Comparison of ENCODE assay signal across 17 cellular contexts in genomic region chr1:36532810-36533401, GRCh38. TPM values are rescaled to one million over a fixed set of nuclear protein-coding genes. Genes with fewer than 3 reads are reported as not detected.
DNase-seq lines count a peak whose midpoint lies in the region.
"Had no signal": no experiment of that assay in that cellular context is flagged by ENCODE, and none has a peak within 500 bp of the region (broad histone marks: within the 10 kb centered on the region; RNA-seq: fewer than 3 reads in every experiment).

No MANE protein-coding gene starts in this region.

- peak; percentile 34 for DNase-seq in activated CD8-positive, alpha-beta memory T cell treated with anti-CD3 and anti-CD28 coated beads, Interleukin-2, amount 50 U/mL, for 48 hours
- DNase-seq in activated CD8-positive, alpha-beta memory T cell treated with anti-CD3 and anti-CD28 coated beads, Interleukin-2, amount 50 U/mL, for 4 hours, result no peak
- peak; percentile 53 for DNase-seq in mesenteric fat pad (ENCODE audit: low spot score)
- peak; percentile 3 for DNase-seq in stimulated activated CD8-positive, alpha-beta memory T cell treated with anti-CD3 and anti-CD28 coated beads, Interleukin-4, amount 100 ng/mL, for 48 hours
- DNase-seq in stimulated activated CD4-positive, alpha-beta T cell treated with anti-CD3 and anti-CD28 coated beads, Interleukin-4, amount 100 ng/mL, for 1 hour, result no peak
- no peak for DNase-seq in NCI-H524 (lab: John Stamatoyannopoulos, UW)
- no peak for DNase-seq in nucleus accumbens (lab: John Stamatoyannopoulos, UW)
- DNase-seq: AML-193; CD4-positive, alpha-beta memory T cell; DMS153; DMS79; GDM1; HCEC 1CT; HFFc6; IMR-90 had no signal

RNA-seq across cellular contexts. Expression of gene CSF3R, which starts 50.2 kb away (rescaled TPM):
- total RNA-seq in mesenteric fat pad, result 82.0 TPM
- total RNA-seq: Daoy, GM23338, HFFc6, IMR-90 had no signal

Comparison
In these comparisons a context has a peak if more than half of its experiments do, and no peak if none do; other contexts are left out.
1. DNase-seq: peak in activated CD8-positive, alpha-beta memory T cell treated with anti-CD3 and anti-CD28 coated beads, Interleukin-2, amount 50 U/mL, for 48 hours (single experiment), mesenteric fat pad (single experiment) and stimulated activated CD8-positive, alpha-beta memory T cell treated with anti-CD3 and anti-CD28 coated beads, Interleukin-4, amount 100 ng/mL, for 48 hours (single experiment); none in activated CD8-positive, alpha-beta memory T cell treated with anti-CD3 and anti-CD28 coated beads, Interleukin-2, amount 50 U/mL, for 4 hours (single experiment), stimulated activated CD4-positive, alpha-beta T cell treated with anti-CD3 and anti-CD28 coated beads, Interleukin-4, amount 100 ng/mL, for 1 hour (single experiment), NCI-H524 (0 of 2) and nucleus accumbens (0 of 56).